24 cellular contexts compared by ENCODE assay signal in the genomic region with DNA sequence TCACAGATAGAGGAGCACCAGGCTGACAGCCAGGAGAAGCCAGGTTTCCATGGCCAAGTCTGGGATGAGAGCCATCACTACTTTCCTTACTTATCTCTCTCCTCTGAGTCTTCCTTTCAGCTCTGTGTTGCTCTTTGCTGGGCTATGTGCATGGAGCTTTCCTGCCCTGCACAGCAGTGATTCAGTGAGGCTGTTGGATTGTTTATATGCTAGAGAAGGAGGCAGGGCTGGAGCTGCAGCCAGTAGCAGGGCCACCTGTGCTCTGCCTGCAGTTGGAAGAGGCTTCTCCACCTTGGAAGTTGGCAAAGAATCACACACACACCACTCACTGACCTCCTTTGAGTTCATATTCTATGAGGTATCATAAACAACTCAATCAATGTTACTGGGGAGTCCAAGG. TPM values are rescaled to one million over a fixed set of nuclear protein-coding genes. Genes with fewer than 3 reads are reported as not detected.
"Had no signal": no experiment of that assay in that cellular context is flagged by ENCODE, and none has a peak within 500 bp of the region (broad histone marks: within the 10 kb centered on the region; RNA-seq: fewer than 3 reads in every experiment).

Gene CYP3A4, minus strand, starts transcription at position 178 of the 400 bp plus-strand sequence. Its CDS starts 103 bp downstream, at position 75.

- H3K27ac ChIP-seq: cardiac muscle cell, foreskin keratinocyte, ovary, spleen, thyroid gland, vagina had no signal

- H3K4me1 Mint-ChIP-seq: stimulated activated memory B cell treated with anti-CD40 and anti-IgM and Interleukin-4, amounts not matched to agents 10 μg/mL and 1 μg/mL and 100 μg/mL, for 72 hours had no signal

- H3K9me3 ChIP-seq: ovary, sigmoid colon, spleen, thyroid gland, vagina had no signal

- H3K27me3 ChIP-seq: cardiac muscle cell, foreskin keratinocyte, ovary, sigmoid colon, thyroid gland, vagina had no signal

- DNase-seq: activated CD4-positive, alpha-beta T cell treated with anti-CD3 and anti-CD28 coated beads, Interleukin-2, amount 50 U/mL, for 4 hours; activated gamma-delta T cell treated with Interleukin-2 at 50 U/mL for 16 hours; dermis blood vessel endothelial cell; effector memory CD8-positive, alpha-beta T cell; foreskin keratinocyte; glutamatergic neuron; hypothalamus; kidney glomerular epithelial cell; mesenchymal stem cell; naive thymus-derived CD8-positive, alpha-beta T cell; ovary; sigmoid colon; spleen; stimulated activated CD4-positive, alpha-beta T cell treated with anti-CD3 and anti-CD28 coated beads, Interleukin-4, amount 100 ng/mL, for 4 hours; SW 1271; thyroid gland had no signal

- H3K4me3 Mint-ChIP-seq: activated T-helper 1 cell treated with anti-CD3 and anti-CD28 coated beads, Interleukin-12 subunit alpha, Interleukin-12 subunit beta, Interleukin-2, Interleukin-4 antibody, amounts not matched to agents 30 ng/mL and 10 ng/mL and 1 ng/mL, durations not matched to agents 14 hours and 24 hours and 36 hours; effector memory CD8-positive, alpha-beta T cell; stimulated activated memory B cell treated with anti-CD40 and anti-IgM and Interleukin-4, amounts not matched to agents 10 μg/mL and 1 μg/mL and 100 μg/mL, for 72 hours had no signal

- H3K36me3 Mint-ChIP-seq: activated naive CD4-positive, alpha-beta T cell treated with anti-CD3 and anti-CD28 coated beads, Interleukin-2, amount 50 U/mL, for 72 hours; naive thymus-derived CD8-positive, alpha-beta T cell; stimulated activated memory B cell treated with anti-CD40 and anti-IgM and Interleukin-4, amounts not matched to agents 10 μg/mL and 1 μg/mL and 100 μg/mL, for 72 hours had no signal

- H3K27ac Mint-ChIP-seq: activated naive CD4-positive, alpha-beta T cell treated with anti-CD3 and anti-CD28 coated beads, Interleukin-2, amount 50 U/mL, for 72 hours; activated T-helper 1 cell treated with anti-CD3 and anti-CD28 coated beads, Interleukin-12 subunit alpha, Interleukin-12 subunit beta, Interleukin-2, Interleukin-4 antibody, amounts not matched to agents 30 ng/mL and 10 ng/mL and 1 ng/mL, durations not matched to agents 14 hours and 24 hours and 36 hours; stimulated activated memory B cell treated with anti-CD40 and anti-IgM and Interleukin-4, amounts not matched to agents 10 μg/mL and 1 μg/mL and 100 μg/mL, for 72 hours had no signal

- H3K36me3 ChIP-seq: cardiac muscle cell, ovary, sigmoid colon, spleen, thyroid gland, vagina had no signal

- H3K4me1 ChIP-seq: sigmoid colon, spleen, thyroid gland had no signal

- ATAC-seq: activated naive CD4-positive, alpha-beta T cell treated with anti-CD3 and anti-CD28 coated beads, Interleukin-2, amount 50 U/mL, for 72 hours; effector memory CD8-positive, alpha-beta T cell; foreskin keratinocyte; naive thymus-derived CD8-positive, alpha-beta T cell; stimulated activated memory B cell treated with anti-CD40 and anti-IgM and Interleukin-4, amounts not matched to agents 10 μg/mL and 1 μg/mL and 100 μg/mL, for 72 hours had no signal

- H3K4me3 ChIP-seq: cardiac muscle cell, ovary, sigmoid colon, spleen, thyroid gland, vagina had no signal

RNA-seq across cellular contexts. Expression of gene CYP3A4, which starts in this region (rescaled TPM):
- total RNA-seq: activated CD8-positive, alpha-beta memory T cell treated with anti-CD3 and anti-CD28 coated beads for 36 hours; activated T-helper 1 cell treated with anti-CD3 and anti-CD28 coated beads, Interleukin-12 subunit alpha, Interleukin-12 subunit beta, Interleukin-2, Interleukin-4 antibody, amounts not matched to agents 30 ng/mL and 10 ng/mL and 1 ng/mL, durations not matched to agents 14 hours and 24 hours and 36 hours; cardiac muscle cell; chondrocyte; dermis blood vessel endothelial cell; foreskin keratinocyte; naive thymus-derived CD8-positive, alpha-beta T cell; sigmoid colon; spleen; T-helper 2 cell treated with Interferon-gamma antibody and Interleukin-4, amounts not matched to agents 100 ng/mL and 5 ng/mL, for 36 hours; thyroid gland; vagina had no signal
- polyA plus RNA-seq: cardiac muscle cell, foreskin keratinocyte, spleen had no signal
